In genomic region chr3:37321260-37321852, GRCh38 we compare ENCODE assay signal across 2 cellular contexts.
TF ChIP-seq lines count a peak whose summit lies in the region.

No MANE protein-coding gene starts in this region.

TF ChIP-seq in endothelial cell of umbilical vein, 7 proteins besides CTCF, POLR2A, EP300 and RAD21:
- no peak for TF ChIP-seq MAX (IDR thresholded peaks at IDR 0.05; ENCODE audit: insufficient read depth, insufficient read length)
- TF ChIP-seq FOS (IDR thresholded peaks at IDR 0.05; ENCODE audit: borderline replicate concordance, insufficient read depth, low read length) = no peak
- TF ChIP-seq POLR2AphosphoS5 (IDR thresholded peaks at IDR 0.05; ENCODE audit: insufficient read depth, low read depth, low read length) = no peak
- no peak for TF ChIP-seq JUN (IDR thresholded peaks at IDR 0.05; ENCODE audit: borderline replicate concordance, insufficient read depth, insufficient read length, low read depth)
- no peak for TF ChIP-seq MYC (IDR thresholded peaks at IDR 0.05; ENCODE audit: low read depth, low read length)
- TF ChIP-seq GATA2 (IDR thresholded peaks at IDR 0.05; ENCODE audit: insufficient read depth, insufficient read length, low read depth, low read length) = no peak
- no peak for TF ChIP-seq EZH2 (IDR thresholded peaks at IDR 0.05; ENCODE audit: borderline replicate concordance, low read depth, low read length, severe bottlenecking)

TF ChIP-seq in SK-N-SH, 30 proteins besides CTCF, POLR2A, EP300 and RAD21:
- no peak for TF ChIP-seq ELF1 (IDR thresholded peaks at IDR 0.05)
- no peak for TF ChIP-seq RCOR1 (IDR thresholded peaks at IDR 0.05; ENCODE audit: low read length)
- no peak for TF ChIP-seq TCF12 (IDR thresholded peaks at IDR 0.05)
- TF ChIP-seq USF1 (IDR thresholded peaks at IDR 0.05; ENCODE audit: borderline replicate concordance, low read depth) = no peak
- TF ChIP-seq SMC3 (IDR thresholded peaks at IDR 0.05; ENCODE audit: low read depth, low read length) = no peak
- TF ChIP-seq RFX5 (IDR thresholded peaks at IDR 0.05; ENCODE audit: low read length) = no peak
- no peak for TF ChIP-seq TEAD4 (IDR thresholded peaks at IDR 0.05; ENCODE audit: borderline replicate concordance, insufficient read depth)
- no peak for TF ChIP-seq GABPA (IDR thresholded peaks at IDR 0.05; ENCODE audit: low read depth)
- TF ChIP-seq NRF1 (IDR thresholded peaks at IDR 0.05; ENCODE audit: low read depth, low read length) = no peak
- TF ChIP-seq USF2 (IDR thresholded peaks at IDR 0.05; ENCODE audit: borderline replicate concordance, low read depth, low read length) = no peak
- no peak for TF ChIP-seq YY1 (IDR thresholded peaks at IDR 0.05; ENCODE audit: low read depth)
- no peak for TF ChIP-seq JUND (IDR thresholded peaks at IDR 0.05)
- no peak for TF ChIP-seq IRF3 (IDR thresholded peaks at IDR 0.05; ENCODE audit: low read depth, low read length)
- TF ChIP-seq REST (IDR thresholded peaks at IDR 0.05; ENCODE audit: low read depth, low read length) = no peak
- no peak for TF ChIP-seq ZBTB33 (IDR thresholded peaks at IDR 0.05; ENCODE audit: borderline replicate concordance, low read depth)
- no peak for TF ChIP-seq POLR2AphosphoS5 (IDR thresholded peaks at IDR 0.05; ENCODE audit: low read depth, low read length)
- TF ChIP-seq FOXJ3 (CRISPR knock-in tag; IDR thresholded peaks at IDR 0.05) = no peak
- no peak for TF ChIP-seq EZH2phosphoT487 (IDR thresholded peaks at IDR 0.05; ENCODE audit: borderline replicate concordance, low read depth)
- no peak for TF ChIP-seq TAF1 (IDR thresholded peaks at IDR 0.05; ENCODE audit: borderline replicate concordance, low read depth, low read length)
